Comparison of ENCODE assay signal across 13 cellular contexts in genomic region chrX:74890676-74891430, GRCh38. TPM values are rescaled to one million over a fixed set of nuclear protein-coding genes. Genes with fewer than 3 reads are reported as not detected.
A peak's percentile ranks its signal among the peaks of the same experiment; 100 is the strongest.
DNase-seq lines count a peak whose midpoint lies in the region; ATAC-seq and TF ChIP-seq lines count a peak whose summit lies in the region.
"Had no signal": no experiment of that assay in that cellular context is flagged by ENCODE, and none has a peak within 500 bp of the region (broad histone marks: within the 10 kb centered on the region; RNA-seq: fewer than 3 reads in every experiment).

No MANE protein-coding gene starts in this region.

- TF ChIP-seq CTCF in GM12865 (IDR thresholded peaks at IDR 0.05; ENCODE audit: insufficient read depth, low read depth, low read length, missing control alignments) (no peak), upper lobe of right lung (IDR thresholded peaks at IDR 0.05) (no peak), natural killer cell (IDR thresholded peaks at IDR 0.05) (no peak)

- H3K4me1 Mint-ChIP-seq in natural killer cell: no peaks in the 10 kb centered on the region
- H3K4me1 Mint-ChIP-seq: activated naive CD8-positive, alpha-beta T cell treated with anti-CD3 and anti-CD28 coated beads, Interleukin-2, amount 10 ng/mL, durations not matched to agents 7 days and 5 days had no signal

- H3K4me1 ChIP-seq in upper lobe of right lung: no peaks in the 10 kb centered on the region
- H3K4me1 ChIP-seq: heart right ventricle, right atrium auricular region had no signal

- no peak overlapping the region for H3K27ac Mint-ChIP-seq in natural killer cell
- H3K27ac Mint-ChIP-seq: activated naive CD8-positive, alpha-beta T cell treated with anti-CD3 and anti-CD28 coated beads, Interleukin-2, amount 10 ng/mL, durations not matched to agents 7 days and 5 days had no signal

- no peak overlapping the region for H3K27ac ChIP-seq in upper lobe of right lung
- H3K27ac ChIP-seq: heart right ventricle, right atrium auricular region had no signal

- no peaks in the 10 kb centered on the region for H3K9me3 Mint-ChIP-seq in natural killer cell
- H3K9me3 Mint-ChIP-seq: activated naive CD8-positive, alpha-beta T cell treated with anti-CD3 and anti-CD28 coated beads, Interleukin-2, amount 10 ng/mL, durations not matched to agents 7 days and 5 days had no signal

- H3K27me3 Mint-ChIP-seq in natural killer cell (ENCODE audit: low read depth in 2 of 2): peaks cover 0 to 5% of the 10 kb centered on the region in 2 donors
- H3K27me3 Mint-ChIP-seq: activated naive CD8-positive, alpha-beta T cell treated with anti-CD3 and anti-CD28 coated beads, Interleukin-2, amount 10 ng/mL, durations not matched to agents 7 days and 5 days had no signal

- ATAC-seq in GM19043 (IDR thresholded peaks at IDR 0.05; ENCODE audit: low read depth, unreplicated experiment) (peak; percentile 85), HG02623 (IDR thresholded peaks at IDR 0.05; ENCODE audit: unreplicated experiment) (peak; percentile 83), HG03439 (IDR thresholded peaks at IDR 0.05; ENCODE audit: unreplicated experiment) (peak; percentile 84), upper lobe of right lung (no peak), Right ventricle myocardium inferior (no peak), natural killer cell (no peak)
- ATAC-seq: heart right ventricle had no signal

- H3K9me3 ChIP-seq in upper lobe of right lung (no peaks in the 10 kb centered on the region), MG63 (no peaks in the 10 kb centered on the region)
- H3K9me3 ChIP-seq: heart right ventricle, right atrium auricular region had no signal

- H3K36me3 Mint-ChIP-seq in natural killer cell: no peaks in the 10 kb centered on the region
- H3K36me3 Mint-ChIP-seq: activated naive CD8-positive, alpha-beta T cell treated with anti-CD3 and anti-CD28 coated beads, Interleukin-2, amount 10 ng/mL, durations not matched to agents 7 days and 5 days had no signal

- DNase-seq in GM12865 (ENCODE audit: low read depth): peak; percentile 89
- DNase-seq in upper lobe of right lung: no peak
- DNase-seq in Right ventricle myocardium inferior (ENCODE audit: missing footprints): no peak
- no peak for DNase-seq in MG63
- no peak for DNase-seq in natural killer cell
- DNase-seq: activated CD4-positive, alpha-beta T cell treated with anti-CD3 and anti-CD28 coated beads for 1 hour; activated naive CD8-positive, alpha-beta T cell treated with anti-CD3 and anti-CD28 coated beads, Interleukin-2, amount 10 ng/mL, durations not matched to agents 7 days and 5 days; heart right ventricle had no signal

- intact Hi-C loops in upper lobe of right lung (cut with DNase I): no loop called here
- intact Hi-C loops in Right ventricle myocardium inferior (cut with DNase I): no loop called here
- intact Hi-C loops in natural killer cell (cut with micrococcal nuclease): no loop called here

- H3K4me3 ChIP-seq in GM12865 (ENCODE audit: low read depth, low read length): peak overlapping the region; percentile 39
- H3K4me3 ChIP-seq in upper lobe of right lung: no peak overlapping the region
- H3K4me3 ChIP-seq in MG63: no peak overlapping the region
- H3K4me3 ChIP-seq: heart right ventricle, right atrium auricular region had no signal

- H3K4me3 Mint-ChIP-seq in natural killer cell: no peak overlapping the region
- H3K4me3 Mint-ChIP-seq: activated naive CD8-positive, alpha-beta T cell treated with anti-CD3 and anti-CD28 coated beads, Interleukin-2, amount 10 ng/mL, durations not matched to agents 7 days and 5 days had no signal

- H3K27me3 ChIP-seq in upper lobe of right lung (no peaks in the 10 kb centered on the region), MG63 (no peaks in the 10 kb centered on the region)
- H3K27me3 ChIP-seq: right atrium auricular region had no signal

- H3K36me3 ChIP-seq in upper lobe of right lung: no peaks in the 10 kb centered on the region
- H3K36me3 ChIP-seq in MG63: no peaks in the 10 kb centered on the region
- H3K36me3 ChIP-seq: heart right ventricle, right atrium auricular region had no signal

RNA-seq across cellular contexts. Expression of gene NEXMIF, which starts 34.4 kb away (rescaled TPM):
- total RNA-seq in upper lobe of right lung (0.87 TPM), Right ventricle myocardium inferior (0.22 TPM), natural killer cell (under 1 TPM; 0.02 to 0.08 (median 0.05) TPM)
- not detected in 2 replicates for total RNA-seq in MG63 (2014; rRNA removed; shearing (Covaris generic); ENCODE audit: low replicate concordance)
- total RNA-seq: HT-29 had no signal

Comparison
In these comparisons a context has a peak if more than half of its experiments do, and no peak if none do; other contexts are left out.
1. ATAC-seq: peak in GM19043 (single experiment), HG02623 (single experiment) and HG03439 (single experiment); none in upper lobe of right lung (single experiment), Right ventricle myocardium inferior (single experiment) and natural killer cell (0 of 3).